Comparison of ENCODE assay signal across 1 cellular context in genomic region chr9:107547303-107547702, GRCh38.
A peak's percentile ranks its signal among the peaks of the same experiment; 100 is the strongest.
TF ChIP-seq lines count a peak whose summit lies in the region.

No MANE protein-coding gene starts in this region.

TF ChIP-seq in K562, 482 proteins besides CTCF, POLR2A, EP300 and RAD21:
- TF ChIP-seq BACH1 (tag; IDR thresholded peaks at IDR 0.05) (0 out of 2 replicates have a peak, but pooled peaks have one; percentile 0), ZNF778 (CRISPR knock-in tag; IDR thresholded peaks at IDR 0.05) (no peak), MIER1 (IDR thresholded peaks at IDR 0.05; ENCODE audit: low read depth) (no peak), TFE3 (CRISPR knock-in tag; IDR thresholded peaks at IDR 0.05) (peak; percentile 78), ZNF175 (CRISPR knock-in tag; IDR thresholded peaks at IDR 0.05; ENCODE audit: low read depth) (no peak), ZNF274 (IDR thresholded peaks at IDR 0.05; ENCODE audit: borderline replicate concordance, low read depth, low read length) (no peak)
- TF ChIP-seq, protein P1, sequence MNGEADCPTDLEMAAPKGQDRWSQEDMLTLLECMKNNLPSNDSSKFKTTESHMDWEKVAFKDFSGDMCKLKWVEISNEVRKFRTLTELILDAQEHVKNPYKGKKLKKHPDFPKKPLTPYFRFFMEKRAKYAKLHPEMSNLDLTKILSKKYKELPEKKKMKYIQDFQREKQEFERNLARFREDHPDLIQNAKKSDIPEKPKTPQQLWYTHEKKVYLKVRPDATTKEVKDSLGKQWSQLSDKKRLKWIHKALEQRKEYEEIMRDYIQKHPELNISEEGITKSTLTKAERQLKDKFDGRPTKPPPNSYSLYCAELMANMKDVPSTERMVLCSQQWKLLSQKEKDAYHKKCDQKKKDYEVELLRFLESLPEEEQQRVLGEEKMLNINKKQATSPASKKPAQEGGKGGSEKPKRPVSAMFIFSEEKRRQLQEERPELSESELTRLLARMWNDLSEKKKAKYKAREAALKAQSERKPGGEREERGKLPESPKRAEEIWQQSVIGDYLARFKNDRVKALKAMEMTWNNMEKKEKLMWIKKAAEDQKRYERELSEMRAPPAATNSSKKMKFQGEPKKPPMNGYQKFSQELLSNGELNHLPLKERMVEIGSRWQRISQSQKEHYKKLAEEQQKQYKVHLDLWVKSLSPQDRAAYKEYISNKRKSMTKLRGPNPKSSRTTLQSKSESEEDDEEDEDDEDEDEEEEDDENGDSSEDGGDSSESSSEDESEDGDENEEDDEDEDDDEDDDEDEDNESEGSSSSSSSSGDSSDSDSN (IDR thresholded peaks at IDR 0.05; ENCODE audit: borderline replicate concordance in 1 of 2, low read depth in 2 of 2, low read length in 2 of 2), result no peak
- TF ChIP-seq, protein P2, sequence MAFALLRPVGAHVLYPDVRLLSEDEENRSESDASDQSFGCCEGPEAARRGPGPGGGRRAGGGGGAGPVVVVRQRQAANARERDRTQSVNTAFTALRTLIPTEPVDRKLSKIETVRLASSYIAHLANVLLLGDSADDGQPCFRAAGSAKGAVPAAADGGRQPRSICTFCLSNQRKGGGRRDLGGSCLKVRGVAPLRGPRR (CRISPR knock-in tag; IDR thresholded peaks at IDR 0.05), result no peak
